1 cellular context compared by ENCODE assay signal in genomic region chr1:109877320-109877771, GRCh38.
A peak's percentile ranks its signal among the peaks of the same experiment; 100 is the strongest.
TF ChIP-seq lines count a peak whose summit lies in the region.

No MANE protein-coding gene starts in this region.

TF ChIP-seq in HepG2, 621 proteins besides CTCF, POLR2A, EP300 and RAD21 (continued from another document and continues in another):
- TF ChIP-seq ZKSCAN8 (CRISPR knock-in tag; IDR thresholded peaks at IDR 0.05; ENCODE audit: borderline replicate concordance) (no peak), ZNF292 (CRISPR knock-in tag; IDR thresholded peaks at IDR 0.05; ENCODE audit: borderline replicate concordance, low read depth) (peak; percentile 86; the same call in 1 of the 2 replicates), ZNF883 (CRISPR knock-in tag; IDR thresholded peaks at IDR 0.05; ENCODE audit: not compliant biosample characterization) (no peak), ZNF761 (CRISPR knock-in tag; conservative IDR thresholded peaks at IDR 0.05) (0 out of 2 replicates have a peak, but pooled peaks have one; percentile 29), FOSL2 (CRISPR knock-in tag; IDR thresholded peaks at IDR 0.05) (peak; percentile 17; the same call in 1 of the 2 replicates), STAT6 (CRISPR knock-in tag; IDR thresholded peaks at IDR 0.05; ENCODE audit: borderline replicate concordance) (no peak), HOXA9 (CRISPR knock-in tag; IDR thresholded peaks at IDR 0.05; ENCODE audit: borderline replicate concordance) (no peak), HOXA3 (CRISPR knock-in tag; IDR thresholded peaks at IDR 0.05) (peak; percentile 59; the same call in 1 of the 2 replicates), ZNF121 (CRISPR knock-in tag; IDR thresholded peaks at IDR 0.05) (peak; percentile 11; the same call in 1 of the 2 replicates), JUN (CRISPR knock-in tag; IDR thresholded peaks at IDR 0.05) (peak; percentile 70; the same call in 1 of the 2 replicates), ZNF350 (CRISPR knock-in tag; IDR thresholded peaks at IDR 0.05; ENCODE audit: borderline replicate concordance, low read depth) (peak; percentile 68), CHD4 (IDR thresholded peaks at IDR 0.05; ENCODE audit: borderline replicate concordance, low read length) (no peak), MTA1 (CRISPR knock-in tag; IDR thresholded peaks at IDR 0.05; ENCODE audit: borderline replicate concordance) (no peak), CEBPB (IDR thresholded peaks at IDR 0.05; ENCODE audit: borderline replicate concordance, low read depth, low read length) (peak; percentile 64; the same call in 1 of the 2 replicates), ZNF558 (CRISPR knock-in tag; IDR thresholded peaks at IDR 0.05; ENCODE audit: borderline replicate concordance) (no peak), ZNF329 (CRISPR knock-in tag; IDR thresholded peaks at IDR 0.05; ENCODE audit: low read depth) (peak; percentile 80; the same call in 1 of the 2 replicates), POGK (CRISPR knock-in tag; conservative IDR thresholded peaks at IDR 0.05) (0 out of 2 replicates have a peak, but pooled peaks have one; percentile 46), ZNF652 (CRISPR knock-in tag; IDR thresholded peaks at IDR 0.05; ENCODE audit: borderline replicate concordance, low read depth) (peak; percentile 64; the same call in 1 of the 2 replicates), ZNF766 (CRISPR knock-in tag; IDR thresholded peaks at IDR 0.05; ENCODE audit: borderline replicate concordance) (0 out of 2 replicates have a peak, but pooled peaks have one; percentile 26), ZNF724P (CRISPR knock-in tag; IDR thresholded peaks at IDR 0.05; ENCODE audit: borderline replicate concordance) (0 out of 2 replicates have a peak, but pooled peaks have one; percentile 48), MAFK (conservative IDR thresholded peaks at IDR 0.05 in 1 of 2, IDR thresholded peaks at IDR 0.05 in 1 of 2; ENCODE audit: low read length in 2 of 2) (no peak), FOXA1 (IDR thresholded peaks at IDR 0.05) (no peak), FOXA1 (CRISPR knock-in tag; IDR thresholded peaks at IDR 0.05) (peak; percentile 41), THRA (CRISPR knock-in tag; IDR thresholded peaks at IDR 0.05; ENCODE audit: borderline replicate concordance) (no peak; the same call in 1 of the 2 replicates), ZNF496 (CRISPR knock-in tag; IDR thresholded peaks at IDR 0.05; ENCODE audit: insufficient replicate concordance) (no peak), TBX2 (CRISPR knock-in tag; IDR thresholded peaks at IDR 0.05; ENCODE audit: borderline replicate concordance) (peak; percentile 56; the same call in 1 of the 2 replicates), ZEB1 (IDR thresholded peaks at IDR 0.05; ENCODE audit: insufficient replicate concordance, low read depth) (no peak), RXRA (CRISPR knock-in tag; IDR thresholded peaks at IDR 0.05) (0 out of 2 replicates have a peak, but pooled peaks have one; percentile 50), ZNF143 (CRISPR knock-in tag; IDR thresholded peaks at IDR 0.05) (no peak), ATF2 (CRISPR knock-in tag; IDR thresholded peaks at IDR 0.05) (peak; percentile 69; the same call in 1 of the 2 replicates), BCL6 (CRISPR knock-in tag; IDR thresholded peaks at IDR 0.05) (peak; percentile 41), PPARG (CRISPR knock-in tag; conservative IDR thresholded peaks at IDR 0.05) (no peak), JUND (CRISPR knock-in tag; IDR thresholded peaks at IDR 0.05) (peak; percentile 56)
- TF ChIP-seq, protein P1, sequence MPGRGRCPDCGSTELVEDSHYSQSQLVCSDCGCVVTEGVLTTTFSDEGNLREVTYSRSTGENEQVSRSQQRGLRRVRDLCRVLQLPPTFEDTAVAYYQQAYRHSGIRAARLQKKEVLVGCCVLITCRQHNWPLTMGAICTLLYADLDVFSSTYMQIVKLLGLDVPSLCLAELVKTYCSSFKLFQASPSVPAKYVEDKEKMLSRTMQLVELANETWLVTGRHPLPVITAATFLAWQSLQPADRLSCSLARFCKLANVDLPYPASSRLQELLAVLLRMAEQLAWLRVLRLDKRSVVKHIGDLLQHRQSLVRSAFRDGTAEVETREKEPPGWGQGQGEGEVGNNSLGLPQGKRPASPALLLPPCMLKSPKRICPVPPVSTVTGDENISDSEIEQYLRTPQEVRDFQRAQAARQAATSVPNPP (CRISPR knock-in tag; IDR thresholded peaks at IDR 0.05), result no peak
- TF ChIP-seq, protein P2, sequence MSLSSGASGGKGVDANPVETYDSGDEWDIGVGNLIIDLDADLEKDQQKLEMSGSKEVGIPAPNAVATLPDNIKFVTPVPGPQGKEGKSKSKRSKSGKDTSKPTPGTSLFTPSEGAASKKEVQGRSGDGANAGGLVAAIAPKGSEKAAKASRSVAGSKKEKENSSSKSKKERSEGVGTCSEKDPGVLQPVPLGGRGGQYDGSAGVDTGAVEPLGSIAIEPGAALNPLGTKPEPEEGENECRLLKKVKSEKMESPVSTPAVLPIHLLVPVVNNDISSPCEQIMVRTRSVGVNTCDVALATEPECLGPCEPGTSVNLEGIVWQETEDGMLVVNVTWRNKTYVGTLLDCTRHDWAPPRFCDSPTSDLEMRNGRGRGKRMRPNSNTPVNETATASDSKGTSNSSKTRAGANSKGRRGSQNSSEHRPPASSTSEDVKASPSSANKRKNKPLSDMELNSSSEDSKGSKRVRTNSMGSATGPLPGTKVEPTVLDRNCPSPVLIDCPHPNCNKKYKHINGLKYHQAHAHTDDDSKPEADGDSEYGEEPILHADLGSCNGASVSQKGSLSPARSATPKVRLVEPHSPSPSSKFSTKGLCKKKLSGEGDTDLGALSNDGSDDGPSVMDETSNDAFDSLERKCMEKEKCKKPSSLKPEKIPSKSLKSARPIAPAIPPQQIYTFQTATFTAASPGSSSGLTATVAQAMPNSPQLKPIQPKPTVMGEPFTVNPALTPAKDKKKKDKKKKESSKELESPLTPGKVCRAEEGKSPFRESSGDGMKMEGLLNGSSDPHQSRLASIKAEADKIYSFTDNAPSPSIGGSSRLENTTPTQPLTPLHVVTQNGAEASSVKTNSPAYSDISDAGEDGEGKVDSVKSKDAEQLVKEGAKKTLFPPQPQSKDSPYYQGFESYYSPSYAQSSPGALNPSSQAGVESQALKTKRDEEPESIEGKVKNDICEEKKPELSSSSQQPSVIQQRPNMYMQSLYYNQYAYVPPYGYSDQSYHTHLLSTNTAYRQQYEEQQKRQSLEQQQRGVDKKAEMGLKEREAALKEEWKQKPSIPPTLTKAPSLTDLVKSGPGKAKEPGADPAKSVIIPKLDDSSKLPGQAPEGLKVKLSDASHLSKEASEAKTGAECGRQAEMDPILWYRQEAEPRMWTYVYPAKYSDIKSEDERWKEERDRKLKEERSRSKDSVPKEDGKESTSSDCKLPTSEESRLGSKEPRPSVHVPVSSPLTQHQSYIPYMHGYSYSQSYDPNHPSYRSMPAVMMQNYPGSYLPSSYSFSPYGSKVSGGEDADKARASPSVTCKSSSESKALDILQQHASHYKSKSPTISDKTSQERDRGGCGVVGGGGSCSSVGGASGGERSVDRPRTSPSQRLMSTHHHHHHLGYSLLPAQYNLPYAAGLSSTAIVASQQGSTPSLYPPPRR (CRISPR knock-in tag; IDR thresholded peaks at IDR 0.05; ENCODE audit: borderline replicate concordance), result peak; percentile 47; the same call in 1 of the 2 replicates
- TF ChIP-seq, protein P3, sequence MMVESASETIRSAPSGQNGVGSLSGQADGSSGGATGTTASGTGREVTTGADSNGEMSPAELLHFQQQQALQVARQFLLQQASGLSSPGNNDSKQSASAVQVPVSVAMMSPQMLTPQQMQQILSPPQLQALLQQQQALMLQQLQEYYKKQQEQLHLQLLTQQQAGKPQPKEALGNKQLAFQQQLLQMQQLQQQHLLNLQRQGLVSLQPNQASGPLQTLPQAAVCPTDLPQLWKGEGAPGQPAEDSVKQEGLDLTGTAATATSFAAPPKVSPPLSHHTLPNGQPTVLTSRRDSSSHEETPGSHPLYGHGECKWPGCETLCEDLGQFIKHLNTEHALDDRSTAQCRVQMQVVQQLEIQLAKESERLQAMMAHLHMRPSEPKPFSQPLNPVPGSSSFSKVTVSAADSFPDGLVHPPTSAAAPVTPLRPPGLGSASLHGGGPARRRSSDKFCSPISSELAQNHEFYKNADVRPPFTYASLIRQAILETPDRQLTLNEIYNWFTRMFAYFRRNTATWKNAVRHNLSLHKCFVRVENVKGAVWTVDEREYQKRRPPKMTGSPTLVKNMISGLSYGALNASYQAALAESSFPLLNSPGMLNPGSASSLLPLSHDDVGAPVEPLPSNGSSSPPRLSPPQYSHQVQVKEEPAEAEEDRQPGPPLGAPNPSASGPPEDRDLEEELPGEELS (CRISPR knock-in tag; IDR thresholded peaks at IDR 0.05), result peak; percentile 29; the same call in 1 of the 2 replicates
- TF ChIP-seq, protein P4, sequence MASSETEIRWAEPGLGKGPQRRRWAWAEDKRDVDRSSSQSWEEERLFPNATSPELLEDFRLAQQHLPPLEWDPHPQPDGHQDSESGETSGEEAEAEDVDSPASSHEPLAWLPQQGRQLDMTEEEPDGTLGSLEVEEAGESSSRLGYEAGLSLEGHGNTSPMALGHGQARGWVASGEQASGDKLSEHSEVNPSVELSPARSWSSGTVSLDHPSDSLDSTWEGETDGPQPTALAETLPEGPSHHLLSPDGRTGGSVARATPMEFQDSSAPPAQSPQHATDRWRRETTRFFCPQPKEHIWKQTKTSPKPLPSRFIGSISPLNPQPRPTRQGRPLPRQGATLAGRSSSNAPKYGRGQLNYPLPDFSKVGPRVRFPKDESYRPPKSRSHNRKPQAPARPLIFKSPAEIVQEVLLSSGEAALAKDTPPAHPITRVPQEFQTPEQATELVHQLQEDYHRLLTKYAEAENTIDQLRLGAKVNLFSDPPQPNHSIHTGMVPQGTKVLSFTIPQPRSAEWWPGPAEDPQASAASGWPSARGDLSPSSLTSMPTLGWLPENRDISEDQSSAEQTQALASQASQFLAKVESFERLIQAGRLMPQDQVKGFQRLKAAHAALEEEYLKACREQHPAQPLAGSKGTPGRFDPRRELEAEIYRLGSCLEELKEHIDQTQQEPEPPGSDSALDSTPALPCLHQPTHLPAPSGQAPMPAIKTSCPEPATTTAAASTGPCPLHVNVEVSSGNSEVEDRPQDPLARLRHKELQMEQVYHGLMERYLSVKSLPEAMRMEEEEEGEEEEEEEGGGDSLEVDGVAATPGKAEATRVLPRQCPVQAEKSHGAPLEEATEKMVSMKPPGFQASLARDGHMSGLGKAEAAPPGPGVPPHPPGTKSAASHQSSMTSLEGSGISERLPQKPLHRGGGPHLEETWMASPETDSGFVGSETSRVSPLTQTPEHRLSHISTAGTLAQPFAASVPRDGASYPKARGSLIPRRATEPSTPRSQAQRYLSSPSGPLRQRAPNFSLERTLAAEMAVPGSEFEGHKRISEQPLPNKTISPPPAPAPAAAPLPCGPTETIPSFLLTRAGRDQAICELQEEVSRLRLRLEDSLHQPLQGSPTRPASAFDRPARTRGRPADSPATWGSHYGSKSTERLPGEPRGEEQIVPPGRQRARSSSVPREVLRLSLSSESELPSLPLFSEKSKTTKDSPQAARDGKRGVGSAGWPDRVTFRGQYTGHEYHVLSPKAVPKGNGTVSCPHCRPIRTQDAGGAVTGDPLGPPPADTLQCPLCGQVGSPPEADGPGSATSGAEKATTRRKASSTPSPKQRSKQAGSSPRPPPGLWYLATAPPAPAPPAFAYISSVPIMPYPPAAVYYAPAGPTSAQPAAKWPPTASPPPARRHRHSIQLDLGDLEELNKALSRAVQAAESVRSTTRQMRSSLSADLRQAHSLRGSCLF (CRISPR knock-in tag; IDR thresholded peaks at IDR 0.05; ENCODE audit: borderline replicate concordance), result no peak
